In the genomic region with DNA sequence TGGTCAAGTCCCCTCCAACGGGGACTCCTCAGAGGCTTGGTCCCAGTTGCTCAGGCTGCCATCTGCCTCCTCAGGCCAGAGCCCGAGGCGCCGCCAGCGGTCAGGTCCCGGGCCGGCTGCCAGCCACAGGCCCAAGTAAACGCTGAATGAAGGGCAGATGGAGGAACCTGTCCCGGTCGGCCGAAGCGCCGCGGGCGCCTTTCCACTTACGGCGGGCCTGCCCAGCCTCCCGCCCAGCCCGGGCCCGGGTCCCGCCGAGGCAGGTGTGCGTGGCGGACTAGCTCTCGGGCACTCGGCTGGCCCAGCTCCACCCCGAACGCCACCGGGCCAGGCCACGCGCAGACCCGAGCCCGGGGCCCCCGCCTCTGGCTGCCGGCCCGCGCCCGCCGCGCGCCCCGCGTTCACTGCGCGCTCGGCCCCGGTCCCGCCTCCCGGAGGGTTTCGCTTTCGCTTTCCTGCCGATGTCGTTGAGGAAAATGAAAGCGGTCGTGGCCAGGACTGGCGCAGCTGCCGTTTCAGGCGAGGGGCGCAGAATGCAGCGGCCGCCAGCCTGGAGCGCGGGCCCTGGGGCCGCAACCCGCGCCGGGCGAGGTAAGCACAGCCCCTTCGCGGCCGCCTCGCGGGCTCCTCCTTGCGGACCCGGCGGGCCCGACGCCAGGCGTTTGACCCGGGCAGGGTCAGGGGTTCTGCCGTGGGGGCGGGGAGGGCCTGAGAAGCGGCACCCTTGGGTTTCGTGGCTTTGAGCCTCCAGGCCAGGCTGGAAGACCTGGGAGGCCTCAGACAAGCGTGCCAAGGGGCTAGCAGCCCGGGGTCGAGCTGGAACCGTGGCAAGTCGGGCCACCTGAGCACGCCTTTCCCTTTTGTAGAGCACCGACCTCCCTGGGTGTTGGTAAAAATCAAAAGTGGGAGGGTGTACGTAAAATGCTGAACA, we compare ENCODE assay signal across 1 cellular context.
TF ChIP-seq lines count a peak whose summit lies in the region.

No MANE protein-coding gene starts in this region.

TF ChIP-seq in K562, 482 proteins besides CTCF, POLR2A, EP300 and RAD21 (continued from another document and continues in another):
- TF ChIP-seq, protein P1, sequence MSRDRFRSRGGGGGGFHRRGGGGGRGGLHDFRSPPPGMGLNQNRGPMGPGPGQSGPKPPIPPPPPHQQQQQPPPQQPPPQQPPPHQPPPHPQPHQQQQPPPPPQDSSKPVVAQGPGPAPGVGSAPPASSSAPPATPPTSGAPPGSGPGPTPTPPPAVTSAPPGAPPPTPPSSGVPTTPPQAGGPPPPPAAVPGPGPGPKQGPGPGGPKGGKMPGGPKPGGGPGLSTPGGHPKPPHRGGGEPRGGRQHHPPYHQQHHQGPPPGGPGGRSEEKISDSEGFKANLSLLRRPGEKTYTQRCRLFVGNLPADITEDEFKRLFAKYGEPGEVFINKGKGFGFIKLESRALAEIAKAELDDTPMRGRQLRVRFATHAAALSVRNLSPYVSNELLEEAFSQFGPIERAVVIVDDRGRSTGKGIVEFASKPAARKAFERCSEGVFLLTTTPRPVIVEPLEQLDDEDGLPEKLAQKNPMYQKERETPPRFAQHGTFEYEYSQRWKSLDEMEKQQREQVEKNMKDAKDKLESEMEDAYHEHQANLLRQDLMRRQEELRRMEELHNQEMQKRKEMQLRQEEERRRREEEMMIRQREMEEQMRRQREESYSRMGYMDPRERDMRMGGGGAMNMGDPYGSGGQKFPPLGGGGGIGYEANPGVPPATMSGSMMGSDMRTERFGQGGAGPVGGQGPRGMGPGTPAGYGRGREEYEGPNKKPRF (IDR thresholded peaks at IDR 0.05; ENCODE audit: low read depth, low read length): no peak
- 0 out of 2 replicates have a peak, but pooled peaks have one; percentile 31 for TF ChIP-seq GTF2A2 (tag; IDR thresholded peaks at IDR 0.05)
- peak; percentile 55 for TF ChIP-seq SAP30 (IDR thresholded peaks at IDR 0.05; ENCODE audit: borderline replicate concordance, insufficient read depth, low read depth, low read length, poor library complexity, severe bottlenecking)
- TF ChIP-seq MAZ (CRISPR knock-in tag; conservative IDR thresholded peaks at IDR 0.05 in 1 of 2, IDR thresholded peaks at IDR 0.05 in 1 of 2): peak; percentile 60 to 87
- no peak for TF ChIP-seq PTRF (tag; IDR thresholded peaks at IDR 0.05)
- TF ChIP-seq MYNN (IDR thresholded peaks at IDR 0.05): no peak
- TF ChIP-seq MYNN (CRISPR knock-in tag; IDR thresholded peaks at IDR 0.05): no peak
- peak; percentile 78 for TF ChIP-seq FUS (optimal IDR thresholded peaks at IDR 0.05; ENCODE audit: low read depth, low read length)
- TF ChIP-seq ZBTB7A (IDR thresholded peaks at IDR 0.05; ENCODE audit: borderline replicate concordance, control insufficient read depth, low read depth, low read length): peak; percentile 97
- TF ChIP-seq ELF2 (CRISPR knock-in tag; IDR thresholded peaks at IDR 0.05): 0 out of 2 replicates have a peak, but pooled peaks have one; percentile 32
- TF ChIP-seq, protein P2, sequence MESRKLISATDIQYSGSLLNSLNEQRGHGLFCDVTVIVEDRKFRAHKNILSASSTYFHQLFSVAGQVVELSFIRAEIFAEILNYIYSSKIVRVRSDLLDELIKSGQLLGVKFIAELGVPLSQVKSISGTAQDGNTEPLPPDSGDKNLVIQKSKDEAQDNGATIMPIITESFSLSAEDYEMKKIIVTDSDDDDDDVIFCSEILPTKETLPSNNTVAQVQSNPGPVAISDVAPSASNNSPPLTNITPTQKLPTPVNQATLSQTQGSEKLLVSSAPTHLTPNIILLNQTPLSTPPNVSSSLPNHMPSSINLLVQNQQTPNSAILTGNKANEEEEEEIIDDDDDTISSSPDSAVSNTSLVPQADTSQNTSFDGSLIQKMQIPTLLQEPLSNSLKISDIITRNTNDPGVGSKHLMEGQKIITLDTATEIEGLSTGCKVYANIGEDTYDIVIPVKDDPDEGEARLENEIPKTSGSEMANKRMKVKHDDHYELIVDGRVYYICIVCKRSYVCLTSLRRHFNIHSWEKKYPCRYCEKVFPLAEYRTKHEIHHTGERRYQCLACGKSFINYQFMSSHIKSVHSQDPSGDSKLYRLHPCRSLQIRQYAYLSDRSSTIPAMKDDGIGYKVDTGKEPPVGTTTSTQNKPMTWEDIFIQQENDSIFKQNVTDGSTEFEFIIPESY (CRISPR knock-in tag; IDR thresholded peaks at IDR 0.05): peak; percentile 43; the same call in 1 of the 2 replicates
- peak; percentile 11; the same call in 1 of the 2 replicates for TF ChIP-seq MTA3 (IDR thresholded peaks at IDR 0.05; ENCODE audit: borderline replicate concordance)
- TF ChIP-seq ERF (CRISPR knock-in tag; IDR thresholded peaks at IDR 0.05): peak; percentile 87; the same call in 1 of the 2 replicates
- TF ChIP-seq EP400 (IDR thresholded peaks at IDR 0.05): no peak; the same call in 1 of the 2 replicates
- TF ChIP-seq ATF7 (IDR thresholded peaks at IDR 0.05): peak; percentile 60; the same call in 1 of the 2 replicates
- TF ChIP-seq, protein P3, sequence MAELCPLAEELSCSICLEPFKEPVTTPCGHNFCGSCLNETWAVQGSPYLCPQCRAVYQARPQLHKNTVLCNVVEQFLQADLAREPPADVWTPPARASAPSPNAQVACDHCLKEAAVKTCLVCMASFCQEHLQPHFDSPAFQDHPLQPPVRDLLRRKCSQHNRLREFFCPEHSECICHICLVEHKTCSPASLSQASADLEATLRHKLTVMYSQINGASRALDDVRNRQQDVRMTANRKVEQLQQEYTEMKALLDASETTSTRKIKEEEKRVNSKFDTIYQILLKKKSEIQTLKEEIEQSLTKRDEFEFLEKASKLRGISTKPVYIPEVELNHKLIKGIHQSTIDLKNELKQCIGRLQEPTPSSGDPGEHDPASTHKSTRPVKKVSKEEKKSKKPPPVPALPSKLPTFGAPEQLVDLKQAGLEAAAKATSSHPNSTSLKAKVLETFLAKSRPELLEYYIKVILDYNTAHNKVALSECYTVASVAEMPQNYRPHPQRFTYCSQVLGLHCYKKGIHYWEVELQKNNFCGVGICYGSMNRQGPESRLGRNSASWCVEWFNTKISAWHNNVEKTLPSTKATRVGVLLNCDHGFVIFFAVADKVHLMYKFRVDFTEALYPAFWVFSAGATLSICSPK (IDR thresholded peaks at IDR 0.05; ENCODE audit: borderline replicate concordance): no peak
- TF ChIP-seq, protein P4, sequence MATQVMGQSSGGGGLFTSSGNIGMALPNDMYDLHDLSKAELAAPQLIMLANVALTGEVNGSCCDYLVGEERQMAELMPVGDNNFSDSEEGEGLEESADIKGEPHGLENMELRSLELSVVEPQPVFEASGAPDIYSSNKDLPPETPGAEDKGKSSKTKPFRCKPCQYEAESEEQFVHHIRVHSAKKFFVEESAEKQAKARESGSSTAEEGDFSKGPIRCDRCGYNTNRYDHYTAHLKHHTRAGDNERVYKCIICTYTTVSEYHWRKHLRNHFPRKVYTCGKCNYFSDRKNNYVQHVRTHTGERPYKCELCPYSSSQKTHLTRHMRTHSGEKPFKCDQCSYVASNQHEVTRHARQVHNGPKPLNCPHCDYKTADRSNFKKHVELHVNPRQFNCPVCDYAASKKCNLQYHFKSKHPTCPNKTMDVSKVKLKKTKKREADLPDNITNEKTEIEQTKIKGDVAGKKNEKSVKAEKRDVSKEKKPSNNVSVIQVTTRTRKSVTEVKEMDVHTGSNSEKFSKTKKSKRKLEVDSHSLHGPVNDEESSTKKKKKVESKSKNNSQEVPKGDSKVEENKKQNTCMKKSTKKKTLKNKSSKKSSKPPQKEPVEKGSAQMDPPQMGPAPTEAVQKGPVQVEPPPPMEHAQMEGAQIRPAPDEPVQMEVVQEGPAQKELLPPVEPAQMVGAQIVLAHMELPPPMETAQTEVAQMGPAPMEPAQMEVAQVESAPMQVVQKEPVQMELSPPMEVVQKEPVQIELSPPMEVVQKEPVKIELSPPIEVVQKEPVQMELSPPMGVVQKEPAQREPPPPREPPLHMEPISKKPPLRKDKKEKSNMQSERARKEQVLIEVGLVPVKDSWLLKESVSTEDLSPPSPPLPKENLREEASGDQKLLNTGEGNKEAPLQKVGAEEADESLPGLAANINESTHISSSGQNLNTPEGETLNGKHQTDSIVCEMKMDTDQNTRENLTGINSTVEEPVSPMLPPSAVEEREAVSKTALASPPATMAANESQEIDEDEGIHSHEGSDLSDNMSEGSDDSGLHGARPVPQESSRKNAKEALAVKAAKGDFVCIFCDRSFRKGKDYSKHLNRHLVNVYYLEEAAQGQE (CRISPR knock-in tag; IDR thresholded peaks at IDR 0.05; ENCODE audit: low read depth): no peak
- peak; percentile 77; the same call in 1 of the 2 replicates for TF ChIP-seq MYC (IDR thresholded peaks at IDR 0.05; ENCODE audit: low read depth, low read length)
- no peak for TF ChIP-seq MYC (CRISPR knock-in tag; IDR thresholded peaks at IDR 0.05; ENCODE audit: borderline replicate concordance, low read depth)
- peak; percentile 98 for TF ChIP-seq IRF2 (CRISPR knock-in tag; IDR thresholded peaks at IDR 0.05)
- TF ChIP-seq ZNF41 (CRISPR knock-in tag; conservative IDR thresholded peaks at IDR 0.05): no peak
- TF ChIP-seq GTF2E2 (tag; IDR thresholded peaks at IDR 0.05): peak; percentile 76
- TF ChIP-seq, protein P5, sequence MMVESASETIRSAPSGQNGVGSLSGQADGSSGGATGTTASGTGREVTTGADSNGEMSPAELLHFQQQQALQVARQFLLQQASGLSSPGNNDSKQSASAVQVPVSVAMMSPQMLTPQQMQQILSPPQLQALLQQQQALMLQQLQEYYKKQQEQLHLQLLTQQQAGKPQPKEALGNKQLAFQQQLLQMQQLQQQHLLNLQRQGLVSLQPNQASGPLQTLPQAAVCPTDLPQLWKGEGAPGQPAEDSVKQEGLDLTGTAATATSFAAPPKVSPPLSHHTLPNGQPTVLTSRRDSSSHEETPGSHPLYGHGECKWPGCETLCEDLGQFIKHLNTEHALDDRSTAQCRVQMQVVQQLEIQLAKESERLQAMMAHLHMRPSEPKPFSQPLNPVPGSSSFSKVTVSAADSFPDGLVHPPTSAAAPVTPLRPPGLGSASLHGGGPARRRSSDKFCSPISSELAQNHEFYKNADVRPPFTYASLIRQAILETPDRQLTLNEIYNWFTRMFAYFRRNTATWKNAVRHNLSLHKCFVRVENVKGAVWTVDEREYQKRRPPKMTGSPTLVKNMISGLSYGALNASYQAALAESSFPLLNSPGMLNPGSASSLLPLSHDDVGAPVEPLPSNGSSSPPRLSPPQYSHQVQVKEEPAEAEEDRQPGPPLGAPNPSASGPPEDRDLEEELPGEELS (CRISPR knock-in tag; IDR thresholded peaks at IDR 0.05; ENCODE audit: borderline replicate concordance): 0 out of 2 replicates have a peak, but pooled peaks have one; percentile 67
- 0 out of 2 replicates have a peak, but pooled peaks have one; percentile 23 for TF ChIP-seq SAFB (IDR thresholded peaks at IDR 0.05; ENCODE audit: borderline replicate concordance, low read depth, low read length)
- TF ChIP-seq ZNF766 (CRISPR knock-in tag; conservative IDR thresholded peaks at IDR 0.05): peak; percentile 43; the same call in 1 of the 2 replicates
- TF ChIP-seq GATAD2B (IDR thresholded peaks at IDR 0.05; ENCODE audit: borderline replicate concordance): peak; percentile 81; the same call in 1 of the 2 replicates
- peak; percentile 78 for TF ChIP-seq FIP1L1 (IDR thresholded peaks at IDR 0.05; ENCODE audit: low read depth, low read length, poor library complexity, severe bottlenecking)
- TF ChIP-seq, protein P6, sequence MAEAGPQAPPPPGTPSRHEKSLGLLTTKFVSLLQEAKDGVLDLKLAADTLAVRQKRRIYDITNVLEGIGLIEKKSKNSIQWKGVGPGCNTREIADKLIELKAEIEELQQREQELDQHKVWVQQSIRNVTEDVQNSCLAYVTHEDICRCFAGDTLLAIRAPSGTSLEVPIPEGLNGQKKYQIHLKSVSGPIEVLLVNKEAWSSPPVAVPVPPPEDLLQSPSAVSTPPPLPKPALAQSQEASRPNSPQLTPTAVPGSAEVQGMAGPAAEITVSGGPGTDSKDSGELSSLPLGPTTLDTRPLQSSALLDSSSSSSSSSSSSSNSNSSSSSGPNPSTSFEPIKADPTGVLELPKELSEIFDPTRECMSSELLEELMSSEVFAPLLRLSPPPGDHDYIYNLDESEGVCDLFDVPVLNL (CRISPR knock-in tag; IDR thresholded peaks at IDR 0.05; ENCODE audit: low read depth): 0 out of 2 replicates have a peak, but pooled peaks have one; percentile 40
- TF ChIP-seq, protein P7, sequence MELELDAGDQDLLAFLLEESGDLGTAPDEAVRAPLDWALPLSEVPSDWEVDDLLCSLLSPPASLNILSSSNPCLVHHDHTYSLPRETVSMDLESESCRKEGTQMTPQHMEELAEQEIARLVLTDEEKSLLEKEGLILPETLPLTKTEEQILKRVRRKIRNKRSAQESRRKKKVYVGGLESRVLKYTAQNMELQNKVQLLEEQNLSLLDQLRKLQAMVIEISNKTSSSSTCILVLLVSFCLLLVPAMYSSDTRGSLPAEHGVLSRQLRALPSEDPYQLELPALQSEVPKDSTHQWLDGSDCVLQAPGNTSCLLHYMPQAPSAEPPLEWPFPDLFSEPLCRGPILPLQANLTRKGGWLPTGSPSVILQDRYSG (tag; conservative IDR thresholded peaks at IDR 0.05; ENCODE audit: low read depth): no peak; the same call in 1 of the 2 replicates
- TF ChIP-seq, protein P8, sequence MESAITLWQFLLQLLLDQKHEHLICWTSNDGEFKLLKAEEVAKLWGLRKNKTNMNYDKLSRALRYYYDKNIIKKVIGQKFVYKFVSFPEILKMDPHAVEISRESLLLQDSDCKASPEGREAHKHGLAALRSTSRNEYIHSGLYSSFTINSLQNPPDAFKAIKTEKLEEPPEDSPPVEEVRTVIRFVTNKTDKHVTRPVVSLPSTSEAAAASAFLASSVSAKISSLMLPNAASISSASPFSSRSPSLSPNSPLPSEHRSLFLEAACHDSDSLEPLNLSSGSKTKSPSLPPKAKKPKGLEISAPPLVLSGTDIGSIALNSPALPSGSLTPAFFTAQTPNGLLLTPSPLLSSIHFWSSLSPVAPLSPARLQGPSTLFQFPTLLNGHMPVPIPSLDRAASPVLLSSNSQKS (CRISPR knock-in tag; IDR thresholded peaks at IDR 0.05): no peak
- 0 out of 2 replicates have a peak, but pooled peaks have one; percentile 44 for TF ChIP-seq NR1H2 (CRISPR knock-in tag; IDR thresholded peaks at IDR 0.05)
- TF ChIP-seq ZFX (CRISPR knock-in tag; IDR thresholded peaks at IDR 0.05): peak; percentile 98
- TF ChIP-seq PHF8 (IDR thresholded peaks at IDR 0.05; ENCODE audit: borderline replicate concordance, low read length): peak; percentile 91; the same call in 1 of the 2 replicates
- peak; percentile 19; the same call in 1 of the 2 replicates for TF ChIP-seq MBD2 (IDR thresholded peaks at IDR 0.05; ENCODE audit: borderline replicate concordance, low read depth)
- no peak for TF ChIP-seq ARHGAP35 (IDR thresholded peaks at IDR 0.05; ENCODE audit: partially characterized antibody)
- TF ChIP-seq, protein P9, sequence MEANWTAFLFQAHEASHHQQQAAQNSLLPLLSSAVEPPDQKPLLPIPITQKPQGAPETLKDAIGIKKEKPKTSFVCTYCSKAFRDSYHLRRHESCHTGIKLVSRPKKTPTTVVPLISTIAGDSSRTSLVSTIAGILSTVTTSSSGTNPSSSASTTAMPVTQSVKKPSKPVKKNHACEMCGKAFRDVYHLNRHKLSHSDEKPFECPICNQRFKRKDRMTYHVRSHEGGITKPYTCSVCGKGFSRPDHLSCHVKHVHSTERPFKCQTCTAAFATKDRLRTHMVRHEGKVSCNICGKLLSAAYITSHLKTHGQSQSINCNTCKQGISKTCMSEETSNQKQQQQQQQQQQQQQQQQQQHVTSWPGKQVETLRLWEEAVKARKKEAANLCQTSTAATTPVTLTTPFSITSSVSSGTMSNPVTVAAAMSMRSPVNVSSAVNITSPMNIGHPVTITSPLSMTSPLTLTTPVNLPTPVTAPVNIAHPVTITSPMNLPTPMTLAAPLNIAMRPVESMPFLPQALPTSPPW (CRISPR knock-in tag; IDR thresholded peaks at IDR 0.05): peak; percentile 82
